In genomic region chr3:192481638-192482037, GRCh38 we compare ENCODE assay signal across 14 cellular contexts.
A peak's percentile ranks its signal among the peaks of the same experiment; 100 is the strongest.
DNase-seq lines count a peak whose midpoint lies in the region; ATAC-seq and TF ChIP-seq lines count a peak whose summit lies in the region.
"Had no signal": no experiment of that assay in that cellular context is flagged by ENCODE, and none has a peak within 500 bp of the region (broad histone marks: within the 10 kb centered on the region; RNA-seq: fewer than 3 reads in every experiment).

No MANE protein-coding gene starts in this region.

- H3K9me3 ChIP-seq in fibroblast of lung (ENCODE audit: control insufficient read depth, insufficient read depth, low read depth, low read length) (no peaks in the 10 kb centered on the region), esophagus squamous epithelium (no peaks in the 10 kb centered on the region)

- H3K27me3 ChIP-seq in fibroblast of lung (ENCODE audit: control insufficient read depth, insufficient read depth, low read length) (no peaks in the 10 kb centered on the region), esophagus squamous epithelium (no peaks in the 10 kb centered on the region)

- no peaks in the 10 kb centered on the region for H4K20me1 ChIP-seq in fibroblast of lung (ENCODE audit: control insufficient read depth, extremely low read depth, insufficient read depth, low read length)

- no peaks in the 10 kb centered on the region for H3K79me2 ChIP-seq in fibroblast of lung (ENCODE audit: control insufficient read depth, insufficient read depth, low read length)

- ATAC-seq in HG02884 (IDR thresholded peaks at IDR 0.05; ENCODE audit: unreplicated experiment), result no peak

- H3K9ac ChIP-seq in fibroblast of lung (ENCODE audit: insufficient read depth, low read length), result no peak overlapping the region

- TF ChIP-seq POLR2A in esophagus squamous epithelium (IDR thresholded peaks at IDR 0.05), result no peak

- no peak overlapping the region for H3K4me3 ChIP-seq in fibroblast of lung (replicated peaks in 1 of 4; ENCODE audit: control extremely low read depth in 1 of 4, insufficient read depth in 1 of 4, low read depth in 3 of 4, low read length in 4 of 4)
- H3K4me3 ChIP-seq in esophagus squamous epithelium, result no peak overlapping the region

- no peaks in the 10 kb centered on the region for H3K36me3 ChIP-seq in fibroblast of lung (ENCODE audit: control insufficient read depth, insufficient read depth, low read length)
- no peaks in the 10 kb centered on the region for H3K36me3 ChIP-seq in esophagus squamous epithelium

- H3K4me1 ChIP-seq in fibroblast of lung (ENCODE audit: control insufficient read depth, extremely low read depth, insufficient read depth, low read length) (no peaks in the 10 kb centered on the region), esophagus squamous epithelium (peaks cover 0 to 8% (median 0%) of the 10 kb centered on the region in 3 donors)

- H3K27ac ChIP-seq in RWPE1, result no peak overlapping the region
- no peak overlapping the region for H3K27ac ChIP-seq in fibroblast of lung (ENCODE audit: insufficient read depth, low read length)
- no peak overlapping the region for H3K27ac ChIP-seq in esophagus squamous epithelium

- no peak for TF ChIP-seq CTCF in RWPE1 (conservative IDR thresholded peaks at IDR 0.05; ENCODE audit: low read depth)
- no peak for TF ChIP-seq CTCF in fibroblast of lung (conservative IDR thresholded peaks at IDR 0.05 in 1 of 2, IDR thresholded peaks at IDR 0.05 in 1 of 2; ENCODE audit: low read depth in 1 of 2, low read length in 2 of 2)
- TF ChIP-seq CTCF in esophagus squamous epithelium (IDR thresholded peaks at IDR 0.05), result no peak

- 37 to 60% methylated on average over 5 of the region's 5 CpGs for WGBS in esophagus squamous epithelium, 2 donors

- POLR2A ChIA-PET in RWPE1 (lab: Yijun Ruan, JAX; ENCODE audit: low non-redundant PET), result no interaction called here

- H3K4me2 ChIP-seq in fibroblast of lung (ENCODE audit: extremely low read depth, insufficient read depth, low read length), result no peak overlapping the region

- DNase-seq in HCEC 1CT (peak; percentile 54), RWPE1 (ENCODE audit: low spot score) (peak; percentile 48), fibroblast of lung (ENCODE audit: low read depth in 2 of 2) (peak; percentile 77 to 88), stromal cell of bone marrow (ENCODE audit: low read depth) (peak; percentile 47), esophagus squamous epithelium (lab: John Stamatoyannopoulos, UW) (no peak), DMS79 (lab: John Stamatoyannopoulos, UW) (no peak)
- DNase-seq: aorta, DMS79 treated with DMSO at 0.1 percent for 48 hours, Karpas-422, kidney, NCI-H187, NCI-H524 treated with DMSO at 0.1 percent for 48 hours, small intestine had no signal

- intact Hi-C loops in esophagus squamous epithelium (cut with DNase I), result no loop called here

- CTCF ChIA-PET in RWPE1 (lab: Yijun Ruan, JAX), result no interaction called here

- H2AFZ ChIP-seq in fibroblast of lung (ENCODE audit: low read length), result no peak overlapping the region

Comparison
In these comparisons a context has a peak if more than half of its experiments do, and no peak if none do; other contexts are left out.
1. DNase-seq: peak in HCEC 1CT (single experiment), RWPE1 (single experiment), fibroblast of lung (2 of 2) and stromal cell of bone marrow (single experiment); none in esophagus squamous epithelium (single experiment) and DMS79 (single experiment).